ENCODE assay signal across 8 cellular contexts in genomic region chr7:17041324-17041723, GRCh38.
DNase-seq lines count a peak whose midpoint lies in the region; ATAC-seq and TF ChIP-seq lines count a peak whose summit lies in the region.

No MANE protein-coding gene starts in this region.

- WGBS in esophagus squamous epithelium, 2 donors = 1 to 12% methylated on average over 2 of the region's 2 CpGs

- TF ChIP-seq CTCF in esophagus squamous epithelium (IDR thresholded peaks at IDR 0.05) = no peak

- no peak overlapping the region for H3K4me3 ChIP-seq in esophagus squamous epithelium

- H3K27me3 Mint-ChIP-seq in activated CD4-positive, alpha-beta T cell treated with anti-CD3 and anti-CD28 coated beads, Interleukin-2, amount 10 ng/mL, durations not matched to agents 24 days and 14 days = peaks cover 12% of the 10 kb centered on the region

- H3K4me3 Mint-ChIP-seq in activated CD4-positive, alpha-beta T cell treated with anti-CD3 and anti-CD28 coated beads, Interleukin-2, amount 10 ng/mL, durations not matched to agents 24 days and 14 days = no peak overlapping the region

- no peaks in the 10 kb centered on the region for H3K36me3 Mint-ChIP-seq in activated CD4-positive, alpha-beta T cell treated with anti-CD3 and anti-CD28 coated beads, Interleukin-2, amount 10 ng/mL, durations not matched to agents 24 days and 14 days (ENCODE audit: low read depth)

- H3K9me3 Mint-ChIP-seq in activated CD4-positive, alpha-beta T cell treated with anti-CD3 and anti-CD28 coated beads, Interleukin-2, amount 10 ng/mL, durations not matched to agents 24 days and 14 days = peaks cover 7% of the 10 kb centered on the region

- CTCF ChIA-PET in HEK293T (lab: Yijun Ruan, JAX) = no interaction called here

- no peaks in the 10 kb centered on the region for H3K27me3 ChIP-seq in esophagus squamous epithelium

- no peak for DNase-seq in activated CD4-positive, alpha-beta T cell treated with anti-CD3 and anti-CD28 coated beads, Interleukin-2, amount 10 ng/mL, durations not matched to agents 24 days and 14 days
- DNase-seq in activated CD4-positive, alpha-beta T cell treated with anti-CD3 and anti-CD28 coated beads, Interleukin-2, amount 50 U/mL, for 48 hours = no peak
- DNase-seq in SIG-M5 treated with dmso at 0.1 percent for 504 hours (lab: John Stamatoyannopoulos, UW; ENCODE audit: unreplicated experiment) (peak; percentile 86), glomerular endothelial cell (ENCODE audit: extremely low read depth, low read depth, low spot score) (peak; percentile 95), stromal cell of bone marrow (ENCODE audit: low read depth) (peak; percentile 84), esophagus squamous epithelium (lab: John Stamatoyannopoulos, UW) (no peak), HEK293T (ENCODE audit: extremely low spot score) (no peak)

- H3K4me1 ChIP-seq in esophagus squamous epithelium = peaks cover 0 to 48% (median 12%) of the 10 kb centered on the region in 3 donors

- H3K36me3 ChIP-seq in esophagus squamous epithelium = no peaks in the 10 kb centered on the region

- no peak for TF ChIP-seq POLR2A in esophagus squamous epithelium (IDR thresholded peaks at IDR 0.05)

- H3K4me1 Mint-ChIP-seq in activated CD4-positive, alpha-beta T cell treated with anti-CD3 and anti-CD28 coated beads, Interleukin-2, amount 10 ng/mL, durations not matched to agents 24 days and 14 days = peaks cover 26% of the 10 kb centered on the region

- no peak for ATAC-seq in GM21367 (IDR thresholded peaks at IDR 0.05; ENCODE audit: unreplicated experiment)

- POLR2A ChIA-PET in HEK293T (lab: Yijun Ruan, JAX) = no interaction called here

- intact Hi-C loops in activated CD4-positive, alpha-beta T cell treated with anti-CD3 and anti-CD28 coated beads, Interleukin-2, amount 10 ng/mL, durations not matched to agents 24 days and 14 days (cut with micrococcal nuclease) = loop anchor here (5.0 to 10.0 kb wide), 2 partner anchors 96 to 193 kb away; no protein-coding TSS in a partner anchor
- intact Hi-C loops in esophagus squamous epithelium (cut with DNase I) = no loop called here

- peak overlapping the region; percentile 54 for H3K27ac Mint-ChIP-seq in activated CD4-positive, alpha-beta T cell treated with anti-CD3 and anti-CD28 coated beads, Interleukin-2, amount 10 ng/mL, durations not matched to agents 24 days and 14 days

- no peaks in the 10 kb centered on the region for H3K9me3 ChIP-seq in esophagus squamous epithelium

- peak overlapping the region in 2 of 4 donors; percentile 4 to 26 for H3K27ac ChIP-seq in esophagus squamous epithelium

TF ChIP-seq in HEK293T, 16 proteins besides CTCF, POLR2A, EP300 and RAD21:
- TF ChIP-seq ARNT (IDR thresholded peaks at IDR 0.05) (no peak), FOXM1 (IDR thresholded peaks at IDR 0.05; ENCODE audit: borderline replicate concordance) (no peak), HDGF (IDR thresholded peaks at IDR 0.05; ENCODE audit: borderline replicate concordance) (no peak), NFRKB (IDR thresholded peaks at IDR 0.05) (no peak), LEF1 (IDR thresholded peaks at IDR 0.05; ENCODE audit: borderline replicate concordance) (no peak), L3MBTL2 (conservative IDR thresholded peaks at IDR 0.05) (no peak), CTBP1 (IDR thresholded peaks at IDR 0.05; ENCODE audit: borderline replicate concordance) (no peak), TARDBP (IDR thresholded peaks at IDR 0.05) (no peak), FOXK2 (IDR thresholded peaks at IDR 0.05) (no peak), FOXA1 (IDR thresholded peaks at IDR 0.05) (no peak), PKNOX1 (IDR thresholded peaks at IDR 0.05) (no peak), ZNF384 (IDR thresholded peaks at IDR 0.05) (no peak), SUZ12 (IDR thresholded peaks at IDR 0.05) (no peak), BHLHE40 (IDR thresholded peaks at IDR 0.05; ENCODE audit: borderline replicate concordance) (no peak), ELF4 (IDR thresholded peaks at IDR 0.05) (no peak), SP1 (IDR thresholded peaks at IDR 0.05) (no peak)

Comparison
In these comparisons a context has a peak if more than half of its experiments do, and no peak if none do; other contexts are left out.
1. DNase-seq: peak in SIG-M5 treated with dmso at 0.1 percent for 504 hours (single experiment), glomerular endothelial cell (single experiment) and stromal cell of bone marrow (single experiment); none in activated CD4-positive, alpha-beta T cell treated with anti-CD3 and anti-CD28 coated beads, Interleukin-2, amount 10 ng/mL, durations not matched to agents 24 days and 14 days (single experiment), activated CD4-positive, alpha-beta T cell treated with anti-CD3 and anti-CD28 coated beads, Interleukin-2, amount 50 U/mL, for 48 hours (0 of 2), esophagus squamous epithelium (single experiment) and HEK293T (single experiment).